8 cellular contexts compared by ENCODE assay signal in the genomic region with DNA sequence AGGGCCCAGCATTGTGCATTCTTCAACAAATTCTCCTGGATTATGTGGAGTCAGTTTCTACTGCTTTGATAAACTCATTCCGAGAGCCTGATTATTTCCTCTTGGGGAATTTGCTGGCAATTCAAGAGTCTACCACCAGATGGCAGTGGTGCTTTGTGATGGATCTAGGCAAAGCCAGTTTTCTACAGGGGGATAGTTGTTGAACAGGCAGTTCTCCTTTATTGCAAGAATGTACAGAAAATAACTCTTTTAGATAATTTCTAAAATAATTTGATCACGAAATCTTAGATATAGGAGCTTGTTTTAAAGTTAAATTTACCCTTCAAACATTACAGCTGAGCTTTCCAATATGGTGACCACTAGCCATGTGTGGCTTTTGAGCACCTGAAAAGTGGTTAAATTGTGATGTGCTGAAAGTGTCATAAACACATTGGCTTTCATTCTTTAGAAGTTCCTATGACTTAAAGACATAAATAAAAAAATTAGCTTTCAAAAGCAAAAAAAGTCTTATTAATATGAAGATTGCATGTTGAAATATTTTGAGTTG.
DNase-seq lines count a peak whose midpoint lies in the region; ATAC-seq and TF ChIP-seq lines count a peak whose summit lies in the region.

No MANE protein-coding gene starts in this region.

- no peak overlapping the region for H3K27ac Mint-ChIP-seq in glutamatergic neuron (ENCODE audit: unreplicated experiment)

- no peaks in the 10 kb centered on the region for H3K9me3 Mint-ChIP-seq in glutamatergic neuron (ENCODE audit: unreplicated experiment)

- no peak overlapping the region for H3K4me3 Mint-ChIP-seq in glutamatergic neuron (ENCODE audit: unreplicated experiment)

- H3K4me1 Mint-ChIP-seq in glutamatergic neuron (ENCODE audit: low read depth, unreplicated experiment): peaks cover 8% of the 10 kb centered on the region

- ATAC-seq in HG03039 (IDR thresholded peaks at IDR 0.05; ENCODE audit: unreplicated experiment) (no peak), HG03378 (IDR thresholded peaks at IDR 0.05; ENCODE audit: unreplicated experiment) (no peak)

- peak; percentile 73 for DNase-seq in ELR (ENCODE audit: low read depth)
- peak; percentile 81 to 87 for DNase-seq in Kasumi-1 (lab: John Stamatoyannopoulos, UW)
- DNase-seq in SIG-M5 (lab: John Stamatoyannopoulos, UW): peak; percentile 13
- DNase-seq in activated T-helper 9 cell treated with anti-CD3 and anti-CD28 coated beads, Interleukin-2, amount 50 U/mL, for 16 hours (ENCODE audit: low read depth): peak; percentile 5
- DNase-seq in glutamatergic neuron: peak; percentile 78
- DNase-seq in smooth muscle cell of the brain vasculature (ENCODE audit: low read depth, low spot score): peak; percentile 63

- H3K36me3 Mint-ChIP-seq in glutamatergic neuron (ENCODE audit: unreplicated experiment): no peaks in the 10 kb centered on the region

- TF ChIP-seq CTCF in glutamatergic neuron (IDR thresholded peaks at IDR 0.05; ENCODE audit: partially characterized antibody, unreplicated experiment): peak; percentile 95

- peaks cover 3% of the 10 kb centered on the region for H3K27me3 Mint-ChIP-seq in glutamatergic neuron (ENCODE audit: unreplicated experiment)

Comparison
In these comparisons a context has a peak if more than half of its experiments do, and no peak if none do; other contexts are left out.
1. DNase-seq: peak in every context shown above with its lines; median percentile 84 in Kasumi-1; 78 in glutamatergic neuron; 73 in ELR; 63 in smooth muscle cell of the brain vasculature; 13 in SIG-M5; 5 in activated T-helper 9 cell treated with anti-CD3 and anti-CD28 coated beads, Interleukin-2, amount 50 U/mL, for 16 hours.